11 cellular contexts compared by ENCODE assay signal in the genomic region with DNA sequence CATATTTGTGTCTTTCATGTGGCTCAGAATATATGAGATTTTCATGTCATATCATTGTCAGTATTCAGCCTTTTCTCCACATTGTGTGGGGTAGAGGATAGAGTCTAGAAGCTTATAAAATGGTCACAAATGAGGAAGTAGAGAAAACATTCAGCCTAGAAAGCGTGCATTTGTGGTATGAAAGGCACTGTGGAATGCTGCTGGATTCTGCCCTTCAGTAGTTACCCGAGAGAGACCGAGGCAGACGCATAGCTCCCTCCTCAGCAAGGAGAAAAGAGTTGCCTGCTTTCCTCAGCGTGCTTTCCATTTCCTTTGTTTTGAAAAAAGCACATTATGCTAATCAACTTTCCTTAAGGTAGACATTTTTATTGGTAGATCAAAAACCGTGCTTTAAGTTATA. TPM values are rescaled to one million over a fixed set of nuclear protein-coding genes. Genes with fewer than 3 reads are reported as not detected.
DNase-seq lines count a peak whose midpoint lies in the region; TF ChIP-seq lines count a peak whose summit lies in the region.
"Had no signal": no experiment of that assay in that cellular context is flagged by ENCODE, and none has a peak within 500 bp of the region (broad histone marks: within the 10 kb centered on the region; RNA-seq: fewer than 3 reads in every experiment).

No MANE protein-coding gene starts in this region.

- TF ChIP-seq POLR2A in NB4 (IDR thresholded peaks at IDR 0.05; ENCODE audit: extremely low read depth, insufficient read length), result peak; percentile 3

- DNase-seq in T-helper 2 cell treated with Interferon-gamma antibody and Interleukin-4, amounts not matched to agents 5 μg/mL and 100 μg/mL, for 36 hours (ENCODE audit: low spot score), result no peak
- DNase-seq in T-helper 2 cell, result no peak
- peak; percentile 85 for DNase-seq in NB4 (ENCODE audit: low read depth)
- DNase-seq in activated naive CD8-positive, alpha-beta T cell treated with anti-CD3 and anti-CD28 coated beads for 36 hours, result no peak
- DNase-seq in osteocyte (ENCODE audit: extremely low spot score, unreplicated experiment), result no peak
- DNase-seq in amniotic stem cell (lab: John Stamatoyannopoulos, UW), result no peak
- no peak for DNase-seq in NCI-H1092 treated with DMSO at 0.1 percent for 48 hours (lab: John Stamatoyannopoulos, UW)
- DNase-seq in GM19240 (ENCODE audit: insufficient read length, low spot score), result no peak
- DNase-seq: 8988T, HFFc6, T1000 had no signal

- no peaks in the 10 kb centered on the region for H3K27me3 Mint-ChIP-seq in T-helper 2 cell treated with Interferon-gamma antibody and Interleukin-4, amounts not matched to agents 5 μg/mL and 100 μg/mL, for 36 hours (ENCODE audit: low read depth)
- no peaks in the 10 kb centered on the region for H3K27me3 Mint-ChIP-seq in activated naive CD8-positive, alpha-beta T cell treated with anti-CD3 and anti-CD28 coated beads for 36 hours
- H3K27me3 Mint-ChIP-seq in osteocyte (ENCODE audit: unreplicated experiment), result no peaks in the 10 kb centered on the region

- peaks cover 59% of the 10 kb centered on the region for H3K36me3 Mint-ChIP-seq in T-helper 2 cell treated with Interferon-gamma antibody and Interleukin-4, amounts not matched to agents 5 μg/mL and 100 μg/mL, for 36 hours (ENCODE audit: low read depth)
- peaks cover 53% of the 10 kb centered on the region for H3K36me3 Mint-ChIP-seq in activated naive CD8-positive, alpha-beta T cell treated with anti-CD3 and anti-CD28 coated beads for 36 hours
- no peaks in the 10 kb centered on the region for H3K36me3 Mint-ChIP-seq in osteocyte (ENCODE audit: unreplicated experiment)

- H3K9me3 Mint-ChIP-seq in T-helper 2 cell treated with Interferon-gamma antibody and Interleukin-4, amounts not matched to agents 5 μg/mL and 100 μg/mL, for 36 hours, result no peaks in the 10 kb centered on the region
- H3K9me3 Mint-ChIP-seq in activated naive CD8-positive, alpha-beta T cell treated with anti-CD3 and anti-CD28 coated beads for 36 hours, result no peaks in the 10 kb centered on the region
- no peaks in the 10 kb centered on the region for H3K9me3 Mint-ChIP-seq in osteocyte (ENCODE audit: unreplicated experiment)

- H3K27ac Mint-ChIP-seq in T-helper 2 cell treated with Interferon-gamma antibody and Interleukin-4, amounts not matched to agents 5 μg/mL and 100 μg/mL, for 36 hours, result peak overlapping the region; percentile 87
- H3K27ac Mint-ChIP-seq in activated naive CD8-positive, alpha-beta T cell treated with anti-CD3 and anti-CD28 coated beads for 36 hours, result peak overlapping the region; percentile 10
- H3K27ac Mint-ChIP-seq in osteocyte (ENCODE audit: unreplicated experiment), result peak overlapping the region; percentile 27
- H3K27ac Mint-ChIP-seq: HFFc6 had no signal

- H3K4me3 ChIP-seq in NB4 (ENCODE audit: low read depth, low read length), result no peak overlapping the region

- peak overlapping the region; percentile 71 for H3K4me3 Mint-ChIP-seq in T-helper 2 cell treated with Interferon-gamma antibody and Interleukin-4, amounts not matched to agents 5 μg/mL and 100 μg/mL, for 36 hours
- peak overlapping the region; percentile 42 for H3K4me3 Mint-ChIP-seq in activated naive CD8-positive, alpha-beta T cell treated with anti-CD3 and anti-CD28 coated beads for 36 hours
- H3K4me3 Mint-ChIP-seq in osteocyte (ENCODE audit: unreplicated experiment), result no peak overlapping the region
- H3K4me3 Mint-ChIP-seq: HFFc6 had no signal

- no peak for TF ChIP-seq CTCF in NB4 (IDR thresholded peaks at IDR 0.05; ENCODE audit: low read depth, low read length)
- no peak for TF ChIP-seq CTCF in osteocyte (IDR thresholded peaks at IDR 0.05)

- peaks cover 38% of the 10 kb centered on the region for H3K4me1 Mint-ChIP-seq in T-helper 2 cell treated with Interferon-gamma antibody and Interleukin-4, amounts not matched to agents 5 μg/mL and 100 μg/mL, for 36 hours (ENCODE audit: low read depth)
- H3K4me1 Mint-ChIP-seq in activated naive CD8-positive, alpha-beta T cell treated with anti-CD3 and anti-CD28 coated beads for 36 hours, result peaks cover 34% of the 10 kb centered on the region
- H3K4me1 Mint-ChIP-seq in osteocyte (ENCODE audit: unreplicated experiment), result peaks cover 23% of the 10 kb centered on the region

RNA-seq across cellular contexts. Expression of a gene that starts 28.7 kb away (rescaled TPM):
- total RNA-seq in activated naive CD8-positive, alpha-beta T cell treated with anti-CD3 and anti-CD28 coated beads for 36 hours, result 10 to 100 TPM; 36.6 to 37.2 TPM
- total RNA-seq in osteocyte, result 0.83 and 0.86 TPM in 2 replicates

Comparison
In these comparisons a context has a peak if more than half of its experiments do, and no peak if none do; other contexts are left out.
1. H3K27ac Mint-ChIP-seq: peak in every context shown above with its lines; median percentile 87 in T-helper 2 cell treated with Interferon-gamma antibody and Interleukin-4, amounts not matched to agents 5 μg/mL and 100 μg/mL, for 36 hours; 27 in osteocyte; 10 in activated naive CD8-positive, alpha-beta T cell treated with anti-CD3 and anti-CD28 coated beads for 36 hours.
2. RNA of a gene that starts 28.7 kb away (total RNA-seq): 36.6 to 37.2 TPM in activated naive CD8-positive, alpha-beta T cell treated with anti-CD3 and anti-CD28 coated beads for 36 hours; 0.83 to 0.86 TPM in osteocyte; every median in the first group is over 10 times any median in the second.